In the genomic region with DNA sequence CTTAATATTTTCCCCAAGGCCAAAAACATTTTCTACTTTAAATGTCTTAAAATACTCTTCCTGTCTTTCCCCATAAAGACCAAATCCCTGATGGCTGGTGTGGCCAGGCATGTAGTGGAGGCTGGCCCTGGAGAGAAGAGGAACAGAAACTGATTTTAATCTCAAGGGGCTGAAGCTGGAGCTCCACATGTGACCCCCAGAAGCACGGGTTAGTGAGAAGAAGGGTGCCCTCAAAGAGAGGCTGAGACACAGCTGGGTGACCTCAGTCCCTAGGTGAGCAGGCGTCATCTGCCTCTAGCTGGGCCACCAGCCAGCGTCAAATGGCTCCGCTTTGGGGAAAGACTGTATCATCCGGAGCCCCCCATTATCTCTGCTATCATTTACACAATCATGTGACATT, we compare ENCODE assay signal across 1 cellular context.
A peak's percentile ranks its signal among the peaks of the same experiment; 100 is the strongest.
TF ChIP-seq lines count a peak whose summit lies in the region.

No MANE protein-coding gene starts in this region.

TF ChIP-seq in GM12878, 131 proteins besides CTCF, POLR2A, EP300 and RAD21:
- TF ChIP-seq, protein P1, sequence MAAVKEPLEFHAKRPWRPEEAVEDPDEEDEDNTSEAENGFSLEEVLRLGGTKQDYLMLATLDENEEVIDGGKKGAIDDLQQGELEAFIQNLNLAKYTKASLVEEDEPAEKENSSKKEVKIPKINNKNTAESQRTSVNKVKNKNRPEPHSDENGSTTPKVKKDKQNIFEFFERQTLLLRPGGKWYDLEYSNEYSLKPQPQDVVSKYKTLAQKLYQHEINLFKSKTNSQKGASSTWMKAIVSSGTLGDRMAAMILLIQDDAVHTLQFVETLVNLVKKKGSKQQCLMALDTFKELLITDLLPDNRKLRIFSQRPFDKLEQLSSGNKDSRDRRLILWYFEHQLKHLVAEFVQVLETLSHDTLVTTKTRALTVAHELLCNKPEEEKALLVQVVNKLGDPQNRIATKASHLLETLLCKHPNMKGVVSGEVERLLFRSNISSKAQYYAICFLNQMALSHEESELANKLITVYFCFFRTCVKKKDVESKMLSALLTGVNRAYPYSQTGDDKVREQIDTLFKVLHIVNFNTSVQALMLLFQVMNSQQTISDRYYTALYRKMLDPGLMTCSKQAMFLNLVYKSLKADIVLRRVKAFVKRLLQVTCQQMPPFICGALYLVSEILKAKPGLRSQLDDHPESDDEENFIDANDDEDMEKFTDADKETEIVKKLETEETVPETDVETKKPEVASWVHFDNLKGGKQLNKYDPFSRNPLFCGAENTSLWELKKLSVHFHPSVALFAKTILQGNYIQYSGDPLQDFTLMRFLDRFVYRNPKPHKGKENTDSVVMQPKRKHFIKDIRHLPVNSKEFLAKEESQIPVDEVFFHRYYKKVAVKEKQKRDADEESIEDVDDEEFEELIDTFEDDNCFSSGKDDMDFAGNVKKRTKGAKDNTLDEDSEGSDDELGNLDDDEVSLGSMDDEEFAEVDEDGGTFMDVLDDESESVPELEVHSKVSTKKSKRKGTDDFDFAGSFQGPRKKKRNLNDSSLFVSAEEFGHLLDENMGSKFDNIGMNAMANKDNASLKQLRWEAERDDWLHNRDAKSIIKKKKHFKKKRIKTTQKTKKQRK (IDR thresholded peaks at IDR 0.05; ENCODE audit: low read depth, low read length): no peak
- no peak for TF ChIP-seq PAX8 (IDR thresholded peaks at IDR 0.05)
- no peak for TF ChIP-seq RUNX3 (IDR thresholded peaks at IDR 0.05; ENCODE audit: low read length)
- TF ChIP-seq CBX5 (IDR thresholded peaks at IDR 0.05; ENCODE audit: low read depth): no peak
- TF ChIP-seq ASH2L (IDR thresholded peaks at IDR 0.05; ENCODE audit: borderline replicate concordance, low read depth): no peak
- peak; percentile 52; the same call in 1 of the 2 replicates for TF ChIP-seq ATF7 (IDR thresholded peaks at IDR 0.05; ENCODE audit: low read depth)
- TF ChIP-seq, protein P2, sequence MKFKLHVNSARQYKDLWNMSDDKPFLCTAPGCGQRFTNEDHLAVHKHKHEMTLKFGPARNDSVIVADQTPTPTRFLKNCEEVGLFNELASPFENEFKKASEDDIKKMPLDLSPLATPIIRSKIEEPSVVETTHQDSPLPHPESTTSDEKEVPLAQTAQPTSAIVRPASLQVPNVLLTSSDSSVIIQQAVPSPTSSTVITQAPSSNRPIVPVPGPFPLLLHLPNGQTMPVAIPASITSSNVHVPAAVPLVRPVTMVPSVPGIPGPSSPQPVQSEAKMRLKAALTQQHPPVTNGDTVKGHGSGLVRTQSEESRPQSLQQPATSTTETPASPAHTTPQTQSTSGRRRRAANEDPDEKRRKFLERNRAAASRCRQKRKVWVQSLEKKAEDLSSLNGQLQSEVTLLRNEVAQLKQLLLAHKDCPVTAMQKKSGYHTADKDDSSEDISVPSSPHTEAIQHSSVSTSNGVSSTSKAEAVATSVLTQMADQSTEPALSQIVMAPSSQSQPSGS (IDR thresholded peaks at IDR 0.05; ENCODE audit: low read length): no peak
- TF ChIP-seq, protein P3, sequence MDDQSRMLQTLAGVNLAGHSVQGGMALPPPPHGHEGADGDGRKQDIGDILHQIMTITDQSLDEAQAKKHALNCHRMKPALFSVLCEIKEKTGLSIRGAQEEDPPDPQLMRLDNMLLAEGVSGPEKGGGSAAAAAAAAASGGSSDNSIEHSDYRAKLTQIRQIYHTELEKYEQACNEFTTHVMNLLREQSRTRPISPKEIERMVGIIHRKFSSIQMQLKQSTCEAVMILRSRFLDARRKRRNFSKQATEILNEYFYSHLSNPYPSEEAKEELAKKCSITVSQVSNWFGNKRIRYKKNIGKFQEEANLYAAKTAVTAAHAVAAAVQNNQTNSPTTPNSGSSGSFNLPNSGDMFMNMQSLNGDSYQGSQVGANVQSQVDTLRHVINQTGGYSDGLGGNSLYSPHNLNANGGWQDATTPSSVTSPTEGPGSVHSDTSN (IDR thresholded peaks at IDR 0.05; ENCODE audit: insufficient replicate concordance, low read depth, low read length): no peak
- TF ChIP-seq NR2F1 (conservative IDR thresholded peaks at IDR 0.05): peak; percentile 76
- TF ChIP-seq CBFB (IDR thresholded peaks at IDR 0.05; ENCODE audit: low read depth): no peak
- no peak for TF ChIP-seq SMC3 (IDR thresholded peaks at IDR 0.05; ENCODE audit: borderline replicate concordance, low read length)
- TF ChIP-seq RAD51 (IDR thresholded peaks at IDR 0.05): peak; percentile 76
- no peak for TF ChIP-seq POLR2AphosphoS2 (IDR thresholded peaks at IDR 0.05; ENCODE audit: low read depth, low read length)
- TF ChIP-seq BHLHE40 (IDR thresholded peaks at IDR 0.05; ENCODE audit: borderline replicate concordance in 1 of 2, low read depth in 2 of 2, low read length in 1 of 2): peak; percentile 66 to 85; a peak in 3 of 4 replicates
- TF ChIP-seq RCOR1 (conservative IDR thresholded peaks at IDR 0.05; ENCODE audit: low read depth, low read length): no peak
- no peak for TF ChIP-seq YBX1 (IDR thresholded peaks at IDR 0.05)
- TF ChIP-seq, protein P4, sequence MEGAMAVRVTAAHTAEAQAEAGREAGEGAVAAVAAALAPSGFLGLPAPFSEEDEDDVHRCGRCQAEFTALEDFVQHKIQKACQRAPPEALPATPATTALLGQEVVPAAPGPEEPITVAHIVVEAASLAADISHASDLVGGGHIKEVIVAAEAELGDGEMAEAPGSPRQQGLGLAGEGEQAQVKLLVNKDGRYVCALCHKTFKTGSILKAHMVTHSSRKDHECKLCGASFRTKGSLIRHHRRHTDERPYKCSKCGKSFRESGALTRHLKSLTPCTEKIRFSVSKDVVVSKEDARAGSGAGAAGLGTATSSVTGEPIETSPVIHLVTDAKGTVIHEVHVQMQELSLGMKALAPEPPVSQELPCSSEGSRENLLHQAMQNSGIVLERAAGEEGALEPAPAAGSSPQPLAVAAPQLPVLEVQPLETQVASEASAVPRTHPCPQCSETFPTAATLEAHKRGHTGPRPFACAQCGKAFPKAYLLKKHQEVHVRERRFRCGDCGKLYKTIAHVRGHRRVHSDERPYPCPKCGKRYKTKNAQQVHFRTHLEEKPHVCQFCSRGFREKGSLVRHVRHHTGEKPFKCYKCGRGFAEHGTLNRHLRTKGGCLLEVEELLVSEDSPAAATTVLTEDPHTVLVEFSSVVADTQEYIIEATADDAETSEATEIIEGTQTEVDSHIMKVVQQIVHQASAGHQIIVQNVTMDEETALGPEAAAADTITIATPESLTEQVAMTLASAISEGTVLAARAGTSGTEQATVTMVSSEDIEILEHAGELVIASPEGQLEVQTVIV (IDR thresholded peaks at IDR 0.05; ENCODE audit: borderline replicate concordance, partially characterized antibody): no peak
- peak; percentile 62 to 64; a peak in 3 of 4 replicates for TF ChIP-seq IKZF2 (IDR thresholded peaks at IDR 0.05)
- TF ChIP-seq MTA2 (IDR thresholded peaks at IDR 0.05; ENCODE audit: low read depth): peak; percentile 50; the same call in 1 of the 2 replicates
- no peak for TF ChIP-seq ZNF207 (IDR thresholded peaks at IDR 0.05; ENCODE audit: borderline replicate concordance)
- no peak for TF ChIP-seq POU2F2 (IDR thresholded peaks at IDR 0.05; ENCODE audit: borderline replicate concordance, low read depth, low read length)
- TF ChIP-seq, protein P5, sequence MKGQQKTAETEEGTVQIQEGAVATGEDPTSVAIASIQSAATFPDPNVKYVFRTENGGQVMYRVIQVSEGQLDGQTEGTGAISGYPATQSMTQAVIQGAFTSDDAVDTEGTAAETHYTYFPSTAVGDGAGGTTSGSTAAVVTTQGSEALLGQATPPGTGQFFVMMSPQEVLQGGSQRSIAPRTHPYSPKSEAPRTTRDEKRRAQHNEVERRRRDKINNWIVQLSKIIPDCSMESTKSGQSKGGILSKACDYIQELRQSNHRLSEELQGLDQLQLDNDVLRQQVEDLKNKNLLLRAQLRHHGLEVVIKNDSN (IDR thresholded peaks at IDR 0.05; ENCODE audit: borderline replicate concordance, extremely low read length, insufficient read depth, low read depth, low read length): no peak
- no peak for TF ChIP-seq IRF4 (IDR thresholded peaks at IDR 0.05; ENCODE audit: low read depth, low read length)
- TF ChIP-seq, protein P6, sequence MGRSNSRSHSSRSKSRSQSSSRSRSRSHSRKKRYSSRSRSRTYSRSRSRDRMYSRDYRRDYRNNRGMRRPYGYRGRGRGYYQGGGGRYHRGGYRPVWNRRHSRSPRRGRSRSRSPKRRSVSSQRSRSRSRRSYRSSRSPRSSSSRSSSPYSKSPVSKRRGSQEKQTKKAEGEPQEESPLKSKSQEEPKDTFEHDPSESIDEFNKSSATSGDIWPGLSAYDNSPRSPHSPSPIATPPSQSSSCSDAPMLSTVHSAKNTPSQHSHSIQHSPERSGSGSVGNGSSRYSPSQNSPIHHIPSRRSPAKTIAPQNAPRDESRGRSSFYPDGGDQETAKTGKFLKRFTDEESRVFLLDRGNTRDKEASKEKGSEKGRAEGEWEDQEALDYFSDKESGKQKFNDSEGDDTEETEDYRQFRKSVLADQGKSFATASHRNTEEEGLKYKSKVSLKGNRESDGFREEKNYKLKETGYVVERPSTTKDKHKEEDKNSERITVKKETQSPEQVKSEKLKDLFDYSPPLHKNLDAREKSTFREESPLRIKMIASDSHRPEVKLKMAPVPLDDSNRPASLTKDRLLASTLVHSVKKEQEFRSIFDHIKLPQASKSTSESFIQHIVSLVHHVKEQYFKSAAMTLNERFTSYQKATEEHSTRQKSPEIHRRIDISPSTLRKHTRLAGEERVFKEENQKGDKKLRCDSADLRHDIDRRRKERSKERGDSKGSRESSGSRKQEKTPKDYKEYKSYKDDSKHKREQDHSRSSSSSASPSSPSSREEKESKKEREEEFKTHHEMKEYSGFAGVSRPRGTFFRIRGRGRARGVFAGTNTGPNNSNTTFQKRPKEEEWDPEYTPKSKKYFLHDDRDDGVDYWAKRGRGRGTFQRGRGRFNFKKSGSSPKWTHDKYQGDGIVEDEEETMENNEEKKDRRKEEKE (IDR thresholded peaks at IDR 0.05): no peak
- TF ChIP-seq DPF2 (IDR thresholded peaks at IDR 0.05): 0 out of 2 replicates have a peak, but pooled peaks have one; percentile 35
- no peak for TF ChIP-seq KLF5 (IDR thresholded peaks at IDR 0.05; ENCODE audit: partially characterized antibody)
- no peak for TF ChIP-seq NBN (IDR thresholded peaks at IDR 0.05)
- TF ChIP-seq NFXL1 (IDR thresholded peaks at IDR 0.05; ENCODE audit: borderline replicate concordance): no peak
- TF ChIP-seq IKZF1 (conservative IDR thresholded peaks at IDR 0.05): peak; percentile 25; the same call in 1 of the 2 replicates
- TF ChIP-seq, protein P7, sequence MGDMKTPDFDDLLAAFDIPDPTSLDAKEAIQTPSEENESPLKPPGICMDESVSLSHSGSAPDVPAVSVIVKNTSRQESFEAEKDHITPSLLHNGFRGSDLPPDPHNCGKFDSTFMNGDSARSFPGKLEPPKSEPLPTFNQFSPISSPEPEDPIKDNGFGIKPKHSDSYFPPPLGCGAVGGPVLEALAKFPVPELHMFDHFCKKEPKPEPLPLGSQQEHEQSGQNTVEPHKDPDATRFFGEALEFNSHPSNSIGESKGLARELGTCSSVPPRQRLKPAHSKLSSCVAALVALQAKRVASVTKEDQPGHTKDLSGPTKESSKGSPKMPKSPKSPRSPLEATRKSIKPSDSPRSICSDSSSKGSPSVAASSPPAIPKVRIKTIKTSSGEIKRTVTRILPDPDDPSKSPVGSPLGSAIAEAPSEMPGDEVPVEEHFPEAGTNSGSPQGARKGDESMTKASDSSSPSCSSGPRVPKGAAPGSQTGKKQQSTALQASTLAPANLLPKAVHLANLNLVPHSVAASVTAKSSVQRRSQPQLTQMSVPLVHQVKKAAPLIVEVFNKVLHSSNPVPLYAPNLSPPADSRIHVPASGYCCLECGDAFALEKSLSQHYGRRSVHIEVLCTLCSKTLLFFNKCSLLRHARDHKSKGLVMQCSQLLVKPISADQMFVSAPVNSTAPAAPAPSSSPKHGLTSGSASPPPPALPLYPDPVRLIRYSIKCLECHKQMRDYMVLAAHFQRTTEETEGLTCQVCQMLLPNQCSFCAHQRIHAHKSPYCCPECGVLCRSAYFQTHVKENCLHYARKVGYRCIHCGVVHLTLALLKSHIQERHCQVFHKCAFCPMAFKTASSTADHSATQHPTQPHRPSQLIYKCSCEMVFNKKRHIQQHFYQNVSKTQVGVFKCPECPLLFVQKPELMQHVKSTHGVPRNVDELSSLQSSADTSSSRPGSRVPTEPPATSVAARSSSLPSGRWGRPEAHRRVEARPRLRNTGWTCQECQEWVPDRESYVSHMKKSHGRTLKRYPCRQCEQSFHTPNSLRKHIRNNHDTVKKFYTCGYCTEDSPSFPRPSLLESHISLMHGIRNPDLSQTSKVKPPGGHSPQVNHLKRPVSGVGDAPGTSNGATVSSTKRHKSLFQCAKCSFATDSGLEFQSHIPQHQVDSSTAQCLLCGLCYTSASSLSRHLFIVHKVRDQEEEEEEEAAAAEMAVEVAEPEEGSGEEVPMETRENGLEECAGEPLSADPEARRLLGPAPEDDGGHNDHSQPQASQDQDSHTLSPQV (IDR thresholded peaks at IDR 0.05): peak; percentile 36; the same call in 1 of the 2 replicates
- peak; percentile 92 for TF ChIP-seq SPI1 (IDR thresholded peaks at IDR 0.05; ENCODE audit: borderline replicate concordance, insufficient read depth, low read depth, low read length)
- TF ChIP-seq, protein P8, sequence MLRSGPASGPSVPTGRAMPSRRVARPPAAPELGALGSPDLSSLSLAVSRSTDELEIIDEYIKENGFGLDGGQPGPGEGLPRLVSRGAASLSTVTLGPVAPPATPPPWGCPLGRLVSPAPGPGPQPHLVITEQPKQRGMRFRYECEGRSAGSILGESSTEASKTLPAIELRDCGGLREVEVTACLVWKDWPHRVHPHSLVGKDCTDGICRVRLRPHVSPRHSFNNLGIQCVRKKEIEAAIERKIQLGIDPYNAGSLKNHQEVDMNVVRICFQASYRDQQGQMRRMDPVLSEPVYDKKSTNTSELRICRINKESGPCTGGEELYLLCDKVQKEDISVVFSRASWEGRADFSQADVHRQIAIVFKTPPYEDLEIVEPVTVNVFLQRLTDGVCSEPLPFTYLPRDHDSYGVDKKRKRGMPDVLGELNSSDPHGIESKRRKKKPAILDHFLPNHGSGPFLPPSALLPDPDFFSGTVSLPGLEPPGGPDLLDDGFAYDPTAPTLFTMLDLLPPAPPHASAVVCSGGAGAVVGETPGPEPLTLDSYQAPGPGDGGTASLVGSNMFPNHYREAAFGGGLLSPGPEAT (IDR thresholded peaks at IDR 0.05; ENCODE audit: low read depth): peak; percentile 44; the same call in 1 of the 2 replicates
- TF ChIP-seq TCF3 (IDR thresholded peaks at IDR 0.05; ENCODE audit: borderline replicate concordance, insufficient read depth, low read depth, low read length): no peak
- no peak for TF ChIP-seq ZZZ3 (IDR thresholded peaks at IDR 0.05; ENCODE audit: control insufficient read depth, insufficient read length, low read depth)
- TF ChIP-seq, protein P9, sequence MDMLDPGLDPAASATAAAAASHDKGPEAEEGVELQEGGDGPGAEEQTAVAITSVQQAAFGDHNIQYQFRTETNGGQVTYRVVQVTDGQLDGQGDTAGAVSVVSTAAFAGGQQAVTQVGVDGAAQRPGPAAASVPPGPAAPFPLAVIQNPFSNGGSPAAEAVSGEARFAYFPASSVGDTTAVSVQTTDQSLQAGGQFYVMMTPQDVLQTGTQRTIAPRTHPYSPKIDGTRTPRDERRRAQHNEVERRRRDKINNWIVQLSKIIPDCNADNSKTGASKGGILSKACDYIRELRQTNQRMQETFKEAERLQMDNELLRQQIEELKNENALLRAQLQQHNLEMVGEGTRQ (IDR thresholded peaks at IDR 0.05; ENCODE audit: borderline replicate concordance, low read depth, low read length): peak; percentile 12; the same call in 1 of the 2 replicates
- TF ChIP-seq EED (IDR thresholded peaks at IDR 0.05; ENCODE audit: low read depth): no peak
- no peak for TF ChIP-seq SRF (IDR thresholded peaks at IDR 0.05; ENCODE audit: low read depth in 2 of 2, low read length in 2 of 2)
- peak; percentile 86 for TF ChIP-seq MEF2B (IDR thresholded peaks at IDR 0.05; ENCODE audit: partially characterized antibody, poor library complexity, severe bottlenecking)
- peak; percentile 44; the same call in 1 of the 2 replicates for TF ChIP-seq TCF12 (IDR thresholded peaks at IDR 0.05; ENCODE audit: low read depth, low read length)
- no peak for TF ChIP-seq FOXM1 (IDR thresholded peaks at IDR 0.05; ENCODE audit: low read depth, low read length)
- no peak for TF ChIP-seq STAT3 (IDR thresholded peaks at IDR 0.05; ENCODE audit: low read depth, low read length)
TF ChIP-seq in GM12878: peak in this region for 14.
